18 cellular contexts compared by ENCODE assay signal in genomic region chr6:16249971-16250370, GRCh38. TPM values are rescaled to one million over a fixed set of nuclear protein-coding genes. Genes with fewer than 3 reads are reported as not detected.
DNase-seq lines count a peak whose midpoint lies in the region; ATAC-seq and TF ChIP-seq lines count a peak whose summit lies in the region.
"Had no signal": no experiment of that assay in that cellular context is flagged by ENCODE, and none has a peak within 500 bp of the region (broad histone marks: within the 10 kb centered on the region; RNA-seq: fewer than 3 reads in every experiment).

No MANE protein-coding gene starts in this region.

- TF ChIP-seq CTCF in astrocyte of the cerebellum (IDR thresholded peaks at IDR 0.05; ENCODE audit: low read depth, low read length, missing control alignments) (no peak), neural cell (IDR thresholded peaks at IDR 0.05; ENCODE audit: poor library complexity, severe bottlenecking) (no peak), GM20000 (IDR thresholded peaks at IDR 0.05; ENCODE audit: extremely low read depth, missing control alignments) (no peak)
- no peak for TF ChIP-seq CTCF in CD8-positive, alpha-beta T cell (IDR thresholded peaks at IDR 0.05)

- DNase-seq in HAP-1 (ENCODE audit: low spot score in 2 of 2) (peak; percentile 53 to 65), NCI-H2107 (lab: John Stamatoyannopoulos, UW) (peak; percentile 30), astrocyte of the cerebellum (ENCODE audit: low read depth) (peak; percentile 75), GM20000 (ENCODE audit: low spot score) (no peak), NCI-H524 (lab: John Stamatoyannopoulos, UW) (no peak)
- no peak for DNase-seq in CD8-positive, alpha-beta T cell
- no peak for DNase-seq in activated CD8-positive, alpha-beta T cell treated with anti-CD3 and anti-CD28 coated beads, Interleukin-2, amount 10 ng/mL, durations not matched to agents 7 days and 5 days
- DNase-seq: BE2C; DND-41; right cardiac atrium; stimulated activated CD4-positive, alpha-beta T cell treated with anti-CD3 and anti-CD28 coated beads, Interleukin-4, amount 100 ng/mL, for 4 hours; stimulated activated naive B cell treated with anti-CD40 and anti-IgM and Interleukin-4, amounts not matched to agents 10 μg/mL and 1 μg/mL and 100 μg/mL, for 72 hours; SW 1271 had no signal

- H3K4me1 ChIP-seq in HAP-1 = peaks cover 3% of the 10 kb centered on the region
- no peaks in the 10 kb centered on the region for H3K4me1 ChIP-seq in CD8-positive, alpha-beta T cell (ENCODE audit: insufficient read depth, low read length)
- H3K4me1 ChIP-seq: BE2C, vagina had no signal

- H3K4me3 Mint-ChIP-seq in CD8-positive, alpha-beta T cell = no peak overlapping the region
- H3K4me3 Mint-ChIP-seq in activated CD8-positive, alpha-beta T cell treated with anti-CD3 and anti-CD28 coated beads, Interleukin-2, amount 10 ng/mL, durations not matched to agents 7 days and 5 days = no peak overlapping the region
- H3K4me3 Mint-ChIP-seq: central memory CD8-positive, alpha-beta T cell; stimulated activated naive B cell treated with anti-CD40 and anti-IgM and Interleukin-4, amounts not matched to agents 10 μg/mL and 1 μg/mL and 100 μg/mL, for 72 hours had no signal

- no peak overlapping the region for H3K27ac Mint-ChIP-seq in CD8-positive, alpha-beta T cell
- H3K27ac Mint-ChIP-seq in activated CD8-positive, alpha-beta T cell treated with anti-CD3 and anti-CD28 coated beads, Interleukin-2, amount 10 ng/mL, durations not matched to agents 7 days and 5 days = no peak overlapping the region
- H3K27ac Mint-ChIP-seq: stimulated activated naive B cell treated with anti-CD40 and anti-IgM and Interleukin-4, amounts not matched to agents 10 μg/mL and 1 μg/mL and 100 μg/mL, for 72 hours had no signal

- in situ Hi-C loops in HAP-1 (cut with MboI; ENCODE audit: low sequenced_read_pairs) (no loop called here), astrocyte of the cerebellum (cut with HindIII; ENCODE audit: low sequenced_read_pairs) (no loop called here)

- H3K4me3 ChIP-seq in HAP-1 (no peak overlapping the region), astrocyte of the cerebellum (ENCODE audit: low read depth, low read length) (no peak overlapping the region), neural cell (ENCODE audit: low read length) (no peak overlapping the region)
- no peak overlapping the region for H3K4me3 ChIP-seq in CD8-positive, alpha-beta T cell (ENCODE audit: low read depth, low read length)
- H3K4me3 ChIP-seq: vagina had no signal

- H3K4me1 Mint-ChIP-seq in CD8-positive, alpha-beta T cell (ENCODE audit: low read depth) = no peaks in the 10 kb centered on the region
- H3K4me1 Mint-ChIP-seq in activated CD8-positive, alpha-beta T cell treated with anti-CD3 and anti-CD28 coated beads, Interleukin-2, amount 10 ng/mL, durations not matched to agents 7 days and 5 days (ENCODE audit: low read depth) = no peaks in the 10 kb centered on the region
- H3K4me1 Mint-ChIP-seq: stimulated activated naive B cell treated with anti-CD40 and anti-IgM and Interleukin-4, amounts not matched to agents 10 μg/mL and 1 μg/mL and 100 μg/mL, for 72 hours had no signal

- H3K27ac ChIP-seq in neural cell (ENCODE audit: low read length) = no peak overlapping the region
- no peak overlapping the region for H3K27ac ChIP-seq in CD8-positive, alpha-beta T cell (ENCODE audit: low read depth, low read length)
- H3K27ac ChIP-seq: vagina had no signal

- H3K9ac ChIP-seq in neural cell (ENCODE audit: low read length) = no peak overlapping the region

- H3K27me3 ChIP-seq in HAP-1 (ENCODE audit: low read depth) (no peaks in the 10 kb centered on the region), neural cell (ENCODE audit: insufficient read depth, low read depth, low read length) (no peaks in the 10 kb centered on the region)
- H3K27me3 ChIP-seq in CD8-positive, alpha-beta T cell (ENCODE audit: insufficient read depth, low read length) = no peaks in the 10 kb centered on the region
- H3K27me3 ChIP-seq: BE2C, vagina had no signal

- no peaks in the 10 kb centered on the region for H3K9me3 Mint-ChIP-seq in CD8-positive, alpha-beta T cell
- no peaks in the 10 kb centered on the region for H3K9me3 Mint-ChIP-seq in activated CD8-positive, alpha-beta T cell treated with anti-CD3 and anti-CD28 coated beads, Interleukin-2, amount 10 ng/mL, durations not matched to agents 7 days and 5 days (ENCODE audit: insufficient read depth)
- H3K9me3 Mint-ChIP-seq: activated naive CD4-positive, alpha-beta T cell treated with anti-CD3 and anti-CD28 coated beads, Interleukin-2, amount 50 U/mL, for 72 hours; central memory CD8-positive, alpha-beta T cell; stimulated activated naive B cell treated with anti-CD40 and anti-IgM and Interleukin-4, amounts not matched to agents 10 μg/mL and 1 μg/mL and 100 μg/mL, for 72 hours had no signal

- H2AFZ ChIP-seq in neural cell (ENCODE audit: low read depth, low read length) = no peak overlapping the region

- no peaks in the 10 kb centered on the region for H4K20me1 ChIP-seq in neural cell (ENCODE audit: insufficient read depth)

- H3K36me3 Mint-ChIP-seq in CD8-positive, alpha-beta T cell = no peaks in the 10 kb centered on the region
- H3K36me3 Mint-ChIP-seq in activated CD8-positive, alpha-beta T cell treated with anti-CD3 and anti-CD28 coated beads, Interleukin-2, amount 10 ng/mL, durations not matched to agents 7 days and 5 days (ENCODE audit: low read depth) = peaks cover 22% of the 10 kb centered on the region
- H3K36me3 Mint-ChIP-seq: activated naive CD4-positive, alpha-beta T cell treated with anti-CD3 and anti-CD28 coated beads, Interleukin-2, amount 50 U/mL, for 72 hours; stimulated activated naive B cell treated with anti-CD40 and anti-IgM and Interleukin-4, amounts not matched to agents 10 μg/mL and 1 μg/mL and 100 μg/mL, for 72 hours had no signal

- no peaks in the 10 kb centered on the region for H3K9me2 ChIP-seq in neural cell (ENCODE audit: insufficient read depth, low read length)

- no peaks in the 10 kb centered on the region for H3K27me3 Mint-ChIP-seq in CD8-positive, alpha-beta T cell (ENCODE audit: low read depth)
- H3K27me3 Mint-ChIP-seq in activated CD8-positive, alpha-beta T cell treated with anti-CD3 and anti-CD28 coated beads, Interleukin-2, amount 10 ng/mL, durations not matched to agents 7 days and 5 days (ENCODE audit: low read depth) = no peaks in the 10 kb centered on the region

- ATAC-seq in CD8-positive, alpha-beta T cell = no peak
- no peak for ATAC-seq in activated CD8-positive, alpha-beta T cell treated with anti-CD3 and anti-CD28 coated beads, Interleukin-2, amount 10 ng/mL, durations not matched to agents 7 days and 5 days
- ATAC-seq: activated naive CD4-positive, alpha-beta T cell treated with anti-CD3 and anti-CD28 coated beads, Interleukin-2, amount 50 U/mL, for 72 hours; Panc1; right cardiac atrium; stimulated activated naive B cell treated with anti-CD40 and anti-IgM and Interleukin-4, amounts not matched to agents 10 μg/mL and 1 μg/mL and 100 μg/mL, for 72 hours had no signal

- intact Hi-C loops in CD8-positive, alpha-beta T cell (cut with DNase I, micrococcal nuclease) = no loop called here

- no peaks in the 10 kb centered on the region for H3K9me3 ChIP-seq in HAP-1
- H3K9me3 ChIP-seq in neural cell (ENCODE audit: low read length) = no peaks in the 10 kb centered on the region
- H3K9me3 ChIP-seq in CD8-positive, alpha-beta T cell (ENCODE audit: low read length) = no peaks in the 10 kb centered on the region
- H3K9me3 ChIP-seq: BE2C, vagina had no signal

- H3K36me3 ChIP-seq in HAP-1 (replicated peaks) = no peaks in the 10 kb centered on the region
- no peaks in the 10 kb centered on the region for H3K36me3 ChIP-seq in neural cell (ENCODE audit: insufficient read depth, low read length)
- H3K36me3 ChIP-seq in CD8-positive, alpha-beta T cell (ENCODE audit: insufficient read depth, low read length) = no peaks in the 10 kb centered on the region
- H3K36me3 ChIP-seq: BE2C, vagina had no signal

- H3K4me2 ChIP-seq in neural cell (ENCODE audit: low read length) = no peak overlapping the region

- no peaks in the 10 kb centered on the region for H3F3A ChIP-seq in neural cell (ENCODE audit: insufficient read depth, low read length, poor library complexity, severe bottlenecking)

- no peak for TF ChIP-seq RAD21 in neural cell (conservative IDR thresholded peaks at IDR 0.05)

- POLR2A ChIA-PET in CD8-positive, alpha-beta T cell (lab: Charles Lee) = no interaction called here
- POLR2A ChIA-PET in activated CD8-positive, alpha-beta T cell treated with anti-CD3 and anti-CD28 coated beads, Interleukin-2, amount 10 ng/mL, durations not matched to agents 7 days and 5 days (lab: Charles Lee) = interaction anchor here (0.9 kb wide), 1 partner anchor 12 kb away, joined by 3 read pairs; the partner anchor contains the start of gene GMPR

- TF ChIP-seq EP300 in neural cell (conservative IDR thresholded peaks at IDR 0.05; ENCODE audit: poor library complexity, severe bottlenecking) = no peak

- no peaks in the 10 kb centered on the region for H3K79me2 ChIP-seq in neural cell (replicated peaks; ENCODE audit: insufficient read depth, low read length)

- CTCF ChIA-PET in CD8-positive, alpha-beta T cell (lab: Charles Lee) = no interaction called here
- CTCF ChIA-PET in activated CD8-positive, alpha-beta T cell treated with anti-CD3 and anti-CD28 coated beads, Interleukin-2, amount 10 ng/mL, durations not matched to agents 7 days and 5 days (lab: Charles Lee) = no interaction called here

RNA-seq across cellular contexts. Expression of gene GMPR, which starts 11.6 kb away (rescaled TPM):
- 1.6 TPM in 1 of 2 replicates, not detected in the other for polyA plus RNA-seq in neural cell
- not detected in 2 replicates for polyA minus RNA-seq in neural cell
- under 1 TPM; 0.41 to 0.86 TPM for total RNA-seq in CD8-positive, alpha-beta T cell
- 10 to 100 TPM in 1 of 2 experiments, 1 to 10 TPM in 1; 8.9 to 11.0 TPM for total RNA-seq in activated CD8-positive, alpha-beta T cell treated with anti-CD3 and anti-CD28 coated beads, Interleukin-2, amount 10 ng/mL, durations not matched to agents 7 days and 5 days

Comparison
In these comparisons a context has a peak if more than half of its experiments do, and no peak if none do; other contexts are left out.
1. DNase-seq: peak in HAP-1 (2 of 2), NCI-H2107 (single experiment) and astrocyte of the cerebellum (single experiment); none in CD8-positive, alpha-beta T cell (0 of 7), GM20000 (single experiment), NCI-H524 (0 of 2) and activated CD8-positive, alpha-beta T cell treated with anti-CD3 and anti-CD28 coated beads, Interleukin-2, amount 10 ng/mL, durations not matched to agents 7 days and 5 days (single experiment).
2. RNA of gene GMPR, which starts 11.6 kb away (total RNA-seq): 8.9 to 11.0 TPM in activated CD8-positive, alpha-beta T cell treated with anti-CD3 and anti-CD28 coated beads, Interleukin-2, amount 10 ng/mL, durations not matched to agents 7 days and 5 days; 0.41 to 0.86 TPM in CD8-positive, alpha-beta T cell; every median in the first group is over 4 times any median in the second.